In the genomic region with DNA sequence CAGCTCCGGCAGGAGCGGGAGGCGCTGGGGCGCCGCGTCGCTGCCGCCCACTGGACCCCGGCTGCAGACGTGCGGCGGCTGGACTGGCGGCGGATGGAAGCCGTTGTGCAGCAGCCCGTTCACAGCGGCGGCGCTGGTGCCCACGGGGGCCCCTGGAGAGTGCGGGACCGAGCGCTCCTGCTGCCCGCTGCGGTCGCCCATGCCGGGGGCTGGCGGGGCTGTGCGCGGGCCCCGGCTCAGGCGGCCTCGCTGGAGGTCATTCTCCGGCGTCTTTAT, we compare ENCODE assay signal across 8 cellular contexts. TPM values are rescaled to one million over a fixed set of nuclear protein-coding genes. Genes with fewer than 3 reads are reported as not detected.
DNase-seq lines count a peak whose midpoint lies in the region; ATAC-seq and TF ChIP-seq lines count a peak whose summit lies in the region.

No MANE protein-coding gene starts in this region.

- peaks cover 10% of the 10 kb centered on the region for H3K4me1 ChIP-seq in iPS-15b (ENCODE audit: control insufficient read depth, insufficient read depth, low read length)

- peak overlapping the region; percentile 84 for H3K9ac ChIP-seq in iPS-15b (ENCODE audit: low read depth, low read length)

- H3K27me3 ChIP-seq in iPS-15b (ENCODE audit: control insufficient read depth, insufficient read depth, low read length), result no peaks in the 10 kb centered on the region

- no peak for TF ChIP-seq CTCF in WTC11 (IDR thresholded peaks at IDR 0.05)

- no peaks in the 10 kb centered on the region for H3K27me3 Mint-ChIP-seq in WTC11 (ENCODE audit: low read depth)
- H3K27me3 Mint-ChIP-seq in stimulated activated naive B cell treated with anti-CD40 and anti-IgM and Interleukin-4, amounts not matched to agents 10 μg/mL and 1 μg/mL and 100 μg/mL, for 72 hours, result no peaks in the 10 kb centered on the region

- H3K4me3 ChIP-seq in iPS-15b (ENCODE audit: low read depth, low read length), result peak overlapping the region; percentile 83

- no peak overlapping the region for H3K27ac Mint-ChIP-seq in WTC11
- H3K27ac Mint-ChIP-seq in stimulated activated naive B cell treated with anti-CD40 and anti-IgM and Interleukin-4, amounts not matched to agents 10 μg/mL and 1 μg/mL and 100 μg/mL, for 72 hours, result peak overlapping the region; percentile 68

- H3K9me3 ChIP-seq in iPS-15b (ENCODE audit: control insufficient read depth, insufficient read depth, low read length), result no peaks in the 10 kb centered on the region

- ATAC-seq in HG03066 (IDR thresholded peaks at IDR 0.05; ENCODE audit: low read depth, unreplicated experiment) (peak; percentile 28), WTC11 (peak; percentile 0; the same call in 1 of the 2 replicates)
- ATAC-seq in stimulated activated naive B cell treated with anti-CD40 and anti-IgM and Interleukin-4, amounts not matched to agents 10 μg/mL and 1 μg/mL and 100 μg/mL, for 72 hours (replicated peaks), result peak; percentile 43 to 53

- POLR2A ChIA-PET in WTC11 (lab: Charles Lee), result interaction anchor here (0.9 to 2.0 kb wide), 4 partner anchors 20 to 109 kb away, joined by 3 to 10 read pairs (median 8); a partner anchor contains a TSS

- peaks cover 8% of the 10 kb centered on the region for H3K9me3 Mint-ChIP-seq in WTC11
- H3K9me3 Mint-ChIP-seq in stimulated activated naive B cell treated with anti-CD40 and anti-IgM and Interleukin-4, amounts not matched to agents 10 μg/mL and 1 μg/mL and 100 μg/mL, for 72 hours, result no peaks in the 10 kb centered on the region

- H3K4me3 Mint-ChIP-seq in WTC11, result no peak overlapping the region
- H3K4me3 Mint-ChIP-seq in stimulated activated naive B cell treated with anti-CD40 and anti-IgM and Interleukin-4, amounts not matched to agents 10 μg/mL and 1 μg/mL and 100 μg/mL, for 72 hours, result no peak overlapping the region

- H3K36me3 ChIP-seq in iPS-15b (ENCODE audit: control insufficient read depth, insufficient read depth, low read length), result no peaks in the 10 kb centered on the region

- DNase-seq in stimulated activated CD8-positive, alpha-beta memory T cell treated with anti-CD3 and anti-CD28 coated beads, Interleukin-12 subunit alpha, Interleukin-12 subunit beta, amount 100 ng/mL, for 4 hours (ENCODE audit: low read depth), result peak; percentile 3
- DNase-seq in stimulated activated CD8-positive, alpha-beta memory T cell treated with anti-CD3 and anti-CD28 coated beads, Interleukin-4, amount 100 ng/mL, for 48 hours, result no peak
- DNase-seq in WTC11 (ENCODE audit: low spot score), result no peak
- peak; percentile 40 for DNase-seq in stimulated activated naive B cell treated with anti-CD40 and anti-IgM and Interleukin-4, amounts not matched to agents 10 μg/mL and 1 μg/mL and 100 μg/mL, for 72 hours
- DNase-seq in NCI-H187 (lab: John Stamatoyannopoulos, UW), result no peak
- DNase-seq in kidney glomerular epithelial cell (lab: John Stamatoyannopoulos, UW), result no peak

- peaks cover 11% of the 10 kb centered on the region for H3K36me3 Mint-ChIP-seq in WTC11
- H3K36me3 Mint-ChIP-seq in stimulated activated naive B cell treated with anti-CD40 and anti-IgM and Interleukin-4, amounts not matched to agents 10 μg/mL and 1 μg/mL and 100 μg/mL, for 72 hours, result no peaks in the 10 kb centered on the region

- H3K4me1 Mint-ChIP-seq in WTC11, result peaks cover 52% of the 10 kb centered on the region
- peaks cover 11 to 15% of the 10 kb centered on the region in 2 donors for H3K4me1 Mint-ChIP-seq in stimulated activated naive B cell treated with anti-CD40 and anti-IgM and Interleukin-4, amounts not matched to agents 10 μg/mL and 1 μg/mL and 100 μg/mL, for 72 hours

- CTCF ChIA-PET in WTC11 (lab: Charles Lee), result no interaction called here

TF ChIP-seq in WTC11, 78 proteins besides CTCF, POLR2A, EP300 and RAD21:
- TF ChIP-seq TEAD1 (CRISPR knock-in tag; IDR thresholded peaks at IDR 0.05) (no peak; the same call in 1 of the 2 replicates), OVOL2 (CRISPR knock-in tag; IDR thresholded peaks at IDR 0.05; ENCODE audit: borderline replicate concordance) (no peak), TEAD4 (CRISPR knock-in tag; IDR thresholded peaks at IDR 0.05) (no peak), KAT7 (CRISPR knock-in tag; IDR thresholded peaks at IDR 0.05; ENCODE audit: borderline replicate concordance) (0 out of 2 replicates have a peak, but pooled peaks have one; percentile 3), ELF4 (CRISPR knock-in tag; IDR thresholded peaks at IDR 0.05; ENCODE audit: low read depth) (no peak)
- TF ChIP-seq, protein P1, sequence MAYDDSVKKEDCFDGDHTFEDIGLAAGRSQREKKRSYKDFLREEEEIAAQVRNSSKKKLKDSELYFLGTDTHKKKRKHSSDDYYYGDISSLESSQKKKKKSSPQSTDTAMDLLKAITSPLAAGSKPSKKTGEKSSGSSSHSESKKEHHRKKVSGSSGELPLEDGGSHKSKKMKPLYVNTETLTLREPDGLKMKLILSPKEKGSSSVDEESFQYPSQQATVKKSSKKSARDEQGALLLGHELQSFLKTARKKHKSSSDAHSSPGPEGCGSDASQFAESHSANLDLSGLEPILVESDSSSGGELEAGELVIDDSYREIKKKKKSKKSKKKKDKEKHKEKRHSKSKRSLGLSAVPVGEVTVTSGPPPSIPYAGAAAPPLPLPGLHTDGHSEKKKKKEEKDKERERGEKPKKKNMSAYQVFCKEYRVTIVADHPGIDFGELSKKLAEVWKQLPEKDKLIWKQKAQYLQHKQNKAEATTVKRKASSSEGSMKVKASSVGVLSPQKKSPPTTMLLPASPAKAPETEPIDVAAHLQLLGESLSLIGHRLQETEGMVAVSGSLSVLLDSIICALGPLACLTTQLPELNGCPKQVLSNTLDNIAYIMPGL (CRISPR knock-in tag; IDR thresholded peaks at IDR 0.05), result peak; percentile 11; the same call in 1 of the 2 replicates
- TF ChIP-seq, protein P2, sequence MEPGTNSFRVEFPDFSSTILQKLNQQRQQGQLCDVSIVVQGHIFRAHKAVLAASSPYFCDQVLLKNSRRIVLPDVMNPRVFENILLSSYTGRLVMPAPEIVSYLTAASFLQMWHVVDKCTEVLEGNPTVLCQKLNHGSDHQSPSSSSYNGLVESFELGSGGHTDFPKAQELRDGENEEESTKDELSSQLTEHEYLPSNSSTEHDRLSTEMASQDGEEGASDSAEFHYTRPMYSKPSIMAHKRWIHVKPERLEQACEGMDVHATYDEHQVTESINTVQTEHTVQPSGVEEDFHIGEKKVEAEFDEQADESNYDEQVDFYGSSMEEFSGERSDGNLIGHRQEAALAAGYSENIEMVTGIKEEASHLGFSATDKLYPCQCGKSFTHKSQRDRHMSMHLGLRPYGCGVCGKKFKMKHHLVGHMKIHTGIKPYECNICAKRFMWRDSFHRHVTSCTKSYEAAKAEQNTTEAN (CRISPR knock-in tag; IDR thresholded peaks at IDR 0.05), result 0 out of 2 replicates have a peak, but pooled peaks have one; percentile 11
- TF ChIP-seq, protein P3, sequence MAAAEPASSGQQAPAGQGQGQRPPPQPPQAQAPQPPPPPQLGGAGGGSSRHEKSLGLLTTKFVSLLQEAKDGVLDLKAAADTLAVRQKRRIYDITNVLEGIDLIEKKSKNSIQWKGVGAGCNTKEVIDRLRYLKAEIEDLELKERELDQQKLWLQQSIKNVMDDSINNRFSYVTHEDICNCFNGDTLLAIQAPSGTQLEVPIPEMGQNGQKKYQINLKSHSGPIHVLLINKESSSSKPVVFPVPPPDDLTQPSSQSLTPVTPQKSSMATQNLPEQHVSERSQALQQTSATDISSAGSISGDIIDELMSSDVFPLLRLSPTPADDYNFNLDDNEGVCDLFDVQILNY (CRISPR knock-in tag; IDR thresholded peaks at IDR 0.05), result 0 out of 2 replicates have a peak, but pooled peaks have one; percentile 1
- TF ChIP-seq, protein P4, sequence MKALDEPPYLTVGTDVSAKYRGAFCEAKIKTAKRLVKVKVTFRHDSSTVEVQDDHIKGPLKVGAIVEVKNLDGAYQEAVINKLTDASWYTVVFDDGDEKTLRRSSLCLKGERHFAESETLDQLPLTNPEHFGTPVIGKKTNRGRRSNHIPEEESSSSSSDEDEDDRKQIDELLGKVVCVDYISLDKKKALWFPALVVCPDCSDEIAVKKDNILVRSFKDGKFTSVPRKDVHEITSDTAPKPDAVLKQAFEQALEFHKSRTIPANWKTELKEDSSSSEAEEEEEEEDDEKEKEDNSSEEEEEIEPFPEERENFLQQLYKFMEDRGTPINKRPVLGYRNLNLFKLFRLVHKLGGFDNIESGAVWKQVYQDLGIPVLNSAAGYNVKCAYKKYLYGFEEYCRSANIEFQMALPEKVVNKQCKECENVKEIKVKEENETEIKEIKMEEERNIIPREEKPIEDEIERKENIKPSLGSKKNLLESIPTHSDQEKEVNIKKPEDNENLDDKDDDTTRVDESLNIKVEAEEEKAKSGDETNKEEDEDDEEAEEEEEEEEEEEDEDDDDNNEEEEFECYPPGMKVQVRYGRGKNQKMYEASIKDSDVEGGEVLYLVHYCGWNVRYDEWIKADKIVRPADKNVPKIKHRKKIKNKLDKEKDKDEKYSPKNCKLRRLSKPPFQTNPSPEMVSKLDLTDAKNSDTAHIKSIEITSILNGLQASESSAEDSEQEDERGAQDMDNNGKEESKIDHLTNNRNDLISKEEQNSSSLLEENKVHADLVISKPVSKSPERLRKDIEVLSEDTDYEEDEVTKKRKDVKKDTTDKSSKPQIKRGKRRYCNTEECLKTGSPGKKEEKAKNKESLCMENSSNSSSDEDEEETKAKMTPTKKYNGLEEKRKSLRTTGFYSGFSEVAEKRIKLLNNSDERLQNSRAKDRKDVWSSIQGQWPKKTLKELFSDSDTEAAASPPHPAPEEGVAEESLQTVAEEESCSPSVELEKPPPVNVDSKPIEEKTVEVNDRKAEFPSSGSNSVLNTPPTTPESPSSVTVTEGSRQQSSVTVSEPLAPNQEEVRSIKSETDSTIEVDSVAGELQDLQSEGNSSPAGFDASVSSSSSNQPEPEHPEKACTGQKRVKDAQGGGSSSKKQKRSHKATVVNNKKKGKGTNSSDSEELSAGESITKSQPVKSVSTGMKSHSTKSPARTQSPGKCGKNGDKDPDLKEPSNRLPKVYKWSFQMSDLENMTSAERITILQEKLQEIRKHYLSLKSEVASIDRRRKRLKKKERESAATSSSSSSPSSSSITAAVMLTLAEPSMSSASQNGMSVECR (CRISPR knock-in tag; IDR thresholded peaks at IDR 0.05; ENCODE audit: borderline replicate concordance), result peak; percentile 54; the same call in 1 of the 2 replicates

RNA-seq across cellular contexts. Expression of a gene that starts 0.4 kb away (rescaled TPM):
- total RNA-seq in WTC11 (2021), result 24.9 to 25.8 TPM (median 25.7 TPM) in 3 replicates

RNA-seq across cellular contexts. Expression of a gene that starts 56.8 kb away (rescaled TPM):
- 56.9 to 70.2 TPM (median 57.3 TPM) in 3 replicates for total RNA-seq in WTC11 (2021)

Comparison
In these comparisons a context has a peak if more than half of its experiments do, and no peak if none do; other contexts are left out.
1. DNase-seq: peak in stimulated activated CD8-positive, alpha-beta memory T cell treated with anti-CD3 and anti-CD28 coated beads, Interleukin-12 subunit alpha, Interleukin-12 subunit beta, amount 100 ng/mL, for 4 hours (single experiment) and stimulated activated naive B cell treated with anti-CD40 and anti-IgM and Interleukin-4, amounts not matched to agents 10 μg/mL and 1 μg/mL and 100 μg/mL, for 72 hours (single experiment); none in stimulated activated CD8-positive, alpha-beta memory T cell treated with anti-CD3 and anti-CD28 coated beads, Interleukin-4, amount 100 ng/mL, for 48 hours (single experiment), WTC11 (single experiment), NCI-H187 (0 of 2) and kidney glomerular epithelial cell (single experiment).
2. Peak in every context shown above with its lines, with median percentiles within 50 percentile points of each other: ATAC-seq.